ENCODE assay signal across 1 cellular context in the genomic region with DNA sequence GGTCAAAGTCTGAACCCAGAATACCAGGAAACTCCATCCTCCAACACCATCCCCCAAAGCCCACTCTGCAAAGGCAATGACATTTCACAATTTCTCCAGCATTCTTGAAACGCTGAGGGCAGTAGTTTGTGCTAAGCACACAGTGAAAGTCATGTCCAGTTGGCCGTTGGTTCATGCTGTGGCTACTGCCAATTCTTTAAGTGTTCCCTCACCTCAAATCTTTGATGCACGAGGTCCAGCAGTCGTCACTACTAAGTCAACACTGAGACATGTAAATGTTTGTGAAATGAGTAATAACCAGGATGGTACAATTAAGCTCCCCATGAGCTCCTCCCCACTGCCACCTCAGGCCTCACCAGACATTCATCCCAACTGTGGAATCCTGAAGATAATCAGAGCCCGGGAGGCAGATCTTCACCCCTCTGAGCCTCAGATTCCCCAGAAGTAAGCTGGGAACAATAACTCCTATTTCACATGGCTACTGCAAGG.
A peak's percentile ranks its signal among the peaks of the same experiment; 100 is the strongest.
TF ChIP-seq lines count a peak whose summit lies in the region.

No MANE protein-coding gene starts in this region.

TF ChIP-seq in HepG2, 621 proteins besides CTCF, POLR2A, EP300 and RAD21 (continued from another document and continues in another):
- TF ChIP-seq, protein P1, sequence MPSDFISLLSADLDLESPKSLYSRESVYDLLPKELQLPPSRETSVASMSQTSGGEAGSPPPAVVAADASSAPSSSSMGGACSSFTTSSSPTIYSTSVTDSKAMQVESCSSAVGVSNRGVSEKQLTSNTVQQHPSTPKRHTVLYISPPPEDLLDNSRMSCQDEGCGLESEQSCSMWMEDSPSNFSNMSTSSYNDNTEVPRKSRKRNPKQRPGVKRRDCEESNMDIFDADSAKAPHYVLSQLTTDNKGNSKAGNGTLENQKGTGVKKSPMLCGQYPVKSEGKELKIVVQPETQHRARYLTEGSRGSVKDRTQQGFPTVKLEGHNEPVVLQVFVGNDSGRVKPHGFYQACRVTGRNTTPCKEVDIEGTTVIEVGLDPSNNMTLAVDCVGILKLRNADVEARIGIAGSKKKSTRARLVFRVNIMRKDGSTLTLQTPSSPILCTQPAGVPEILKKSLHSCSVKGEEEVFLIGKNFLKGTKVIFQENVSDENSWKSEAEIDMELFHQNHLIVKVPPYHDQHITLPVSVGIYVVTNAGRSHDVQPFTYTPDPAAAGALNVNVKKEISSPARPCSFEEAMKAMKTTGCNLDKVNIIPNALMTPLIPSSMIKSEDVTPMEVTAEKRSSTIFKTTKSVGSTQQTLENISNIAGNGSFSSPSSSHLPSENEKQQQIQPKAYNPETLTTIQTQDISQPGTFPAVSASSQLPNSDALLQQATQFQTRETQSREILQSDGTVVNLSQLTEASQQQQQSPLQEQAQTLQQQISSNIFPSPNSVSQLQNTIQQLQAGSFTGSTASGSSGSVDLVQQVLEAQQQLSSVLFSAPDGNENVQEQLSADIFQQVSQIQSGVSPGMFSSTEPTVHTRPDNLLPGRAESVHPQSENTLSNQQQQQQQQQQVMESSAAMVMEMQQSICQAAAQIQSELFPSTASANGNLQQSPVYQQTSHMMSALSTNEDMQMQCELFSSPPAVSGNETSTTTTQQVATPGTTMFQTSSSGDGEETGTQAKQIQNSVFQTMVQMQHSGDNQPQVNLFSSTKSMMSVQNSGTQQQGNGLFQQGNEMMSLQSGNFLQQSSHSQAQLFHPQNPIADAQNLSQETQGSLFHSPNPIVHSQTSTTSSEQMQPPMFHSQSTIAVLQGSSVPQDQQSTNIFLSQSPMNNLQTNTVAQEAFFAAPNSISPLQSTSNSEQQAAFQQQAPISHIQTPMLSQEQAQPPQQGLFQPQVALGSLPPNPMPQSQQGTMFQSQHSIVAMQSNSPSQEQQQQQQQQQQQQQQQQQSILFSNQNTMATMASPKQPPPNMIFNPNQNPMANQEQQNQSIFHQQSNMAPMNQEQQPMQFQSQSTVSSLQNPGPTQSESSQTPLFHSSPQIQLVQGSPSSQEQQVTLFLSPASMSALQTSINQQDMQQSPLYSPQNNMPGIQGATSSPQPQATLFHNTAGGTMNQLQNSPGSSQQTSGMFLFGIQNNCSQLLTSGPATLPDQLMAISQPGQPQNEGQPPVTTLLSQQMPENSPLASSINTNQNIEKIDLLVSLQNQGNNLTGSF (CRISPR knock-in tag; IDR thresholded peaks at IDR 0.05): no peak
- TF ChIP-seq, protein P2, sequence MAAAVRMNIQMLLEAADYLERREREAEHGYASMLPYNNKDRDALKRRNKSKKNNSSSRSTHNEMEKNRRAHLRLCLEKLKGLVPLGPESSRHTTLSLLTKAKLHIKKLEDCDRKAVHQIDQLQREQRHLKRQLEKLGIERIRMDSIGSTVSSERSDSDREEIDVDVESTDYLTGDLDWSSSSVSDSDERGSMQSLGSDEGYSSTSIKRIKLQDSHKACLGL (CRISPR knock-in tag; IDR thresholded peaks at IDR 0.05): no peak
- TF ChIP-seq RORA (CRISPR knock-in tag; IDR thresholded peaks at IDR 0.05) (no peak), HNRNPH1 (optimal IDR thresholded peaks at IDR 0.05; ENCODE audit: low read depth, low read length) (no peak), SRSF4 (IDR thresholded peaks at IDR 0.05; ENCODE audit: low read depth, low read length, poor library complexity, severe bottlenecking) (no peak), ZNF260 (CRISPR knock-in tag; IDR thresholded peaks at IDR 0.05; ENCODE audit: borderline replicate concordance, low read depth) (no peak), ZNF282 (IDR thresholded peaks at IDR 0.05; ENCODE audit: partially characterized antibody) (no peak), ZNF333 (CRISPR knock-in tag; IDR thresholded peaks at IDR 0.05; ENCODE audit: borderline replicate concordance) (no peak), ZNF546 (CRISPR knock-in tag; conservative IDR thresholded peaks at IDR 0.05) (no peak), YEATS4 (CRISPR knock-in tag; IDR thresholded peaks at IDR 0.05; ENCODE audit: borderline replicate concordance) (0 out of 2 replicates have a peak, but pooled peaks have one; percentile 35), RFX3 (CRISPR knock-in tag; IDR thresholded peaks at IDR 0.05) (no peak), SUZ12 (IDR thresholded peaks at IDR 0.05; ENCODE audit: low read depth, low read length) (no peak), GTF3A (CRISPR knock-in tag; conservative IDR thresholded peaks at IDR 0.05) (no peak), ARHGAP35 (CRISPR knock-in tag; IDR thresholded peaks at IDR 0.05; ENCODE audit: borderline replicate concordance) (no peak), DPF2 (CRISPR knock-in tag; IDR thresholded peaks at IDR 0.05; ENCODE audit: borderline replicate concordance, low read depth) (peak; percentile 57; the same call in 1 of the 2 replicates), MBNL3 (CRISPR knock-in tag; conservative IDR thresholded peaks at IDR 0.05) (no peak), BHLHE40 (IDR thresholded peaks at IDR 0.05; ENCODE audit: low read length) (peak; percentile 66; the same call in 1 of the 2 replicates), SNRNP70 (IDR thresholded peaks at IDR 0.05; ENCODE audit: low read depth, low read length) (no peak), FOSL1 (CRISPR knock-in tag; IDR thresholded peaks at IDR 0.05; ENCODE audit: borderline replicate concordance) (peak; percentile 89), ZFY (CRISPR knock-in tag; IDR thresholded peaks at IDR 0.05) (no peak), ZNF543 (CRISPR knock-in tag; IDR thresholded peaks at IDR 0.05) (no peak), HNF4G (IDR thresholded peaks at IDR 0.05; ENCODE audit: borderline replicate concordance, low read depth, low read length) (peak; percentile 93), HNF4G (CRISPR knock-in tag; IDR thresholded peaks at IDR 0.05; ENCODE audit: borderline replicate concordance, low read depth) (peak; percentile 58; the same call in 1 of the 2 replicates)
- TF ChIP-seq, protein P3, sequence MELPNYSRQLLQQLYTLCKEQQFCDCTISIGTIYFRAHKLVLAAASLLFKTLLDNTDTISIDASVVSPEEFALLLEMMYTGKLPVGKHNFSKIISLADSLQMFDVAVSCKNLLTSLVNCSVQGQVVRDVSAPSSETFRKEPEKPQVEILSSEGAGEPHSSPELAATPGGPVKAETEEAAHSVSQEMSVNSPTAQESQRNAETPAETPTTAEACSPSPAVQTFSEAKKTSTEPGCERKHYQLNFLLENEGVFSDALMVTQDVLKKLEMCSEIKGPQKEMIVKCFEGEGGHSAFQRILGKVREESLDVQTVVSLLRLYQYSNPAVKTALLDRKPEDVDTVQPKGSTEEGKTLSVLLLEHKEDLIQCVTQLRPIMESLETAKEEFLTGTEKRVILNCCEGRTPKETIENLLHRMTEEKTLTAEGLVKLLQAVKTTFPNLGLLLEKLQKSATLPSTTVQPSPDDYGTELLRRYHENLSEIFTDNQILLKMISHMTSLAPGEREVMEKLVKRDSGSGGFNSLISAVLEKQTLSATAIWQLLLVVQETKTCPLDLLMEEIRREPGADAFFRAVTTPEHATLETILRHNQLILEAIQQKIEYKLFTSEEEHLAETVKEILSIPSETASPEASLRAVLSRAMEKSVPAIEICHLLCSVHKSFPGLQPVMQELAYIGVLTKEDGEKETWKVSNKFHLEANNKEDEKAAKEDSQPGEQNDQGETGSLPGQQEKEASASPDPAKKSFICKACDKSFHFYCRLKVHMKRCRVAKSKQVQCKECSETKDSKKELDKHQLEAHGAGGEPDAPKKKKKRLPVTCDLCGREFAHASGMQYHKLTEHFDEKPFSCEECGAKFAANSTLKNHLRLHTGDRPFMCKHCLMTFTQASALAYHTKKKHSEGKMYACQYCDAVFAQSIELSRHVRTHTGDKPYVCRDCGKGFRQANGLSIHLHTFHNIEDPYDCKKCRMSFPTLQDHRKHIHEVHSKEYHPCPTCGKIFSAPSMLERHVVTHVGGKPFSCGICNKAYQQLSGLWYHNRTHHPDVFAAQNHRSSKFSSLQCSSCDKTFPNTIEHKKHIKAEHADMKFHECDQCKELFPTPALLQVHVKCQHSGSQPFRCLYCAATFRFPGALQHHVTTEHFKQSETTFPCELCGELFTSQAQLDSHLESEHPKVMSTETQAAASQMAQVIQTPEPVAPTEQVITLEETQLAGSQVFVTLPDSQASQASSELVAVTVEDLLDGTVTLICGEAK (IDR thresholded peaks at IDR 0.05): no peak
- TF ChIP-seq, protein P3 (CRISPR knock-in tag; IDR thresholded peaks at IDR 0.05): no peak
- TF ChIP-seq, protein P4, sequence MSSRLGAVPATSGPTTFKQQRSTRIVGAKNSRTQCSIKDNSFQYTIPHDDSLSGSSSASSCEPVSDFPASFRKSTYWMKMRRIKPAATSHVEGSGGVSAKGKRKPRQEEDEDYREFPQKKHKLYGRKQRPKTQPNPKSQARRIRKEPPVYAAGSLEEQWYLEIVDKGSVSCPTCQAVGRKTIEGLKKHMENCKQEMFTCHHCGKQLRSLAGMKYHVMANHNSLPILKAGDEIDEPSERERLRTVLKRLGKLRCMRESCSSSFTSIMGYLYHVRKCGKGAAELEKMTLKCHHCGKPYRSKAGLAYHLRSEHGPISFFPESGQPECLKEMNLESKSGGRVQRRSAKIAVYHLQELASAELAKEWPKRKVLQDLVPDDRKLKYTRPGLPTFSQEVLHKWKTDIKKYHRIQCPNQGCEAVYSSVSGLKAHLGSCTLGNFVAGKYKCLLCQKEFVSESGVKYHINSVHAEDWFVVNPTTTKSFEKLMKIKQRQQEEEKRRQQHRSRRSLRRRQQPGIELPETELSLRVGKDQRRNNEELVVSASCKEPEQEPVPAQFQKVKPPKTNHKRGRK (CRISPR knock-in tag; IDR thresholded peaks at IDR 0.05): no peak
- TF ChIP-seq, protein P5, sequence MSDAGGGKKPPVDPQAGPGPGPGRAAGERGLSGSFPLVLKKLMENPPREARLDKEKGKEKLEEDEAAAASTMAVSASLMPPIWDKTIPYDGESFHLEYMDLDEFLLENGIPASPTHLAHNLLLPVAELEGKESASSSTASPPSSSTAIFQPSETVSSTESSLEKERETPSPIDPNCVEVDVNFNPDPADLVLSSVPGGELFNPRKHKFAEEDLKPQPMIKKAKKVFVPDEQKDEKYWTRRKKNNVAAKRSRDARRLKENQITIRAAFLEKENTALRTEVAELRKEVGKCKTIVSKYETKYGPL (CRISPR knock-in tag; IDR thresholded peaks at IDR 0.05): no peak
- TF ChIP-seq, protein P6, sequence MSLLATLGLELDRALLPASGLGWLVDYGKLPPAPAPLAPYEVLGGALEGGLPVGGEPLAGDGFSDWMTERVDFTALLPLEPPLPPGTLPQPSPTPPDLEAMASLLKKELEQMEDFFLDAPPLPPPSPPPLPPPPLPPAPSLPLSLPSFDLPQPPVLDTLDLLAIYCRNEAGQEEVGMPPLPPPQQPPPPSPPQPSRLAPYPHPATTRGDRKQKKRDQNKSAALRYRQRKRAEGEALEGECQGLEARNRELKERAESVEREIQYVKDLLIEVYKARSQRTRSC (CRISPR knock-in tag; IDR thresholded peaks at IDR 0.05; ENCODE audit: low read depth): no peak
- TF ChIP-seq, protein P7, sequence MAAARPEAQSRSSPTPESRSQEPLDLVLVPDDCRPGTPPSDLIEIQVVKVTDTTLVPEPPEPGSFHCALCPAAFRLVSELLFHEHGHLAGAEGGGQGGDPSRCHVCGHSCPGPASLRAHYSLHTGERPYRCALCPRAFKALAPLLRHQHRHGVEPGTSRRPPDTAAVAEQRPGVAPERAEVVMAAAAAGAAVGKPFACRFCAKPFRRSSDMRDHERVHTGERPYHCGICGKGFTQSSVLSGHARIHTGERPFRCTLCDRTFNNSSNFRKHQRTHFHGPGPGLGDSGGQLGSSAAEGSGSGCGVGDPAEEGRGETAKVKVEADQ (CRISPR knock-in tag; IDR thresholded peaks at IDR 0.05; ENCODE audit: borderline replicate concordance): peak; percentile 49; the same call in 1 of the 2 replicates
- TF ChIP-seq, protein P8, sequence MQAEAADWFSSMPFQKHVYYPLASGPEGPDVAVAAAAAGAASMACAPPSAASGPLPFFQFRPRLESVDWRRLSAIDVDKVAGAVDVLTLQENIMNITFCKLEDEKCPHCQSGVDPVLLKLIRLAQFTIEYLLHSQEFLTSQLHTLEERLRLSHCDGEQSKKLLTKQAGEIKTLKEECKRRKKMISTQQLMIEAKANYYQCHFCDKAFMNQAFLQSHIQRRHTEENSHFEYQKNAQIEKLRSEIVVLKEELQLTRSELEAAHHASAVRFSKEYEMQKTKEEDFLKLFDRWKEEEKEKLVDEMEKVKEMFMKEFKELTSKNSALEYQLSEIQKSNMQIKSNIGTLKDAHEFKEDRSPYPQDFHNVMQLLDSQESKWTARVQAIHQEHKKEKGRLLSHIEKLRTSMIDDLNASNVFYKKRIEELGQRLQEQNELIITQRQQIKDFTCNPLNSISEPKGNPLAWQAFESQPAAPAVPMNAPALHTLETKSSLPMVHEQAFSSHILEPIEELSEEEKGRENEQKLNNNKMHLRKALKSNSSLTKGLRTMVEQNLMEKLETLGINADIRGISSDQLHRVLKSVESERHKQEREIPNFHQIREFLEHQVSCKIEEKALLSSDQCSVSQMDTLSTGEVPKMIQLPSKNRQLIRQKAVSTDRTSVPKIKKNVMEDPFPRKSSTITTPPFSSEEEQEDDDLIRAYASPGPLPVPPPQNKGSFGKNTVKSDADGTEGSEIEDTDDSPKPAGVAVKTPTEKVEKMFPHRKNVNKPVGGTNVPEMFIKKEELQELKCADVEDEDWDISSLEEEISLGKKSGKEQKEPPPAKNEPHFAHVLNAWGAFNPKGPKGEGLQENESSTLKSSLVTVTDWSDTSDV (CRISPR knock-in tag; IDR thresholded peaks at IDR 0.05): no peak
- TF ChIP-seq, protein P9, sequence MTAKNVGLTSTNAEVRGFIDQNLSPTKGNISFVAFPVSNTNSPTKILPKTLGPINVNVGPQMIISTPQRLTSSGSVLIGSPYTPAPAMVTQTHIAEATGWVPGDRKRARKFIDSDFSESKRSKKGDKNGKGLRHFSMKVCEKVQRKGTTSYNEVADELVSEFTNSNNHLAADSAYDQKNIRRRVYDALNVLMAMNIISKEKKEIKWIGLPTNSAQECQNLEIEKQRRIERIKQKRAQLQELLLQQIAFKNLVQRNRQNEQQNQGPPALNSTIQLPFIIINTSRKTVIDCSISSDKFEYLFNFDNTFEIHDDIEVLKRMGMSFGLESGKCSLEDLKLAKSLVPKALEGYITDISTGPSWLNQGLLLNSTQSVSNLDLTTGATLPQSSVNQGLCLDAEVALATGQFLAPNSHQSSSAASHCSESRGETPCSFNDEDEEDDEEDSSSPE (CRISPR knock-in tag; IDR thresholded peaks at IDR 0.05): peak; percentile 52
